10 cellular contexts compared by ENCODE assay signal in the genomic region with DNA sequence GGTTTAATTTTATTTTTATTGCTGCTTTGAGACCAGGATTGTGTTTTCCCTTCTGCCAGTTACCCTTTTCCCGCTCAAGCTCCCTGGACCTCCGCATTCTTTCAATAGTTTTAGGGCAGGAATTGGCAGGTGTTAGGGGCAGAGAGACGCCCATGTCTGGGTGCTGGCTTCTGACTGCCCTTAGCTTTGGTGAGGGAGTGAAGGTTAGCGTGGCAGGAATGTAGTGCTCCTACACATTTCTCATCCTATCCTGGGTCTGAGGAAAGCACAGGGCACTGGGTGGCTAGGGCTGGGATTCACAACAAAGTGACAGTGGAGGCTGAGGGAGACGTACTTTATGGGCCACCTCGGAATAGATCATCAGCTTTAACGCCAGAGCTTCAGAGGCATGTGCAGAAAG.
A peak's percentile ranks its signal among the peaks of the same experiment; 100 is the strongest.
DNase-seq lines count a peak whose midpoint lies in the region; ATAC-seq, FAIRE-seq and TF ChIP-seq lines count a peak whose summit lies in the region.
"Had no signal": no experiment of that assay in that cellular context is flagged by ENCODE, and none has a peak within 500 bp of the region (broad histone marks: within the 10 kb centered on the region; RNA-seq: fewer than 3 reads in every experiment).

No MANE protein-coding gene starts in this region.

- intact Hi-C loops in left ventricle myocardium inferior (cut with micrococcal nuclease) (no loop called here), left ventricle myocardium superior (cut with micrococcal nuclease) (no loop called here)

- H3K9me3 Mint-ChIP-seq in nephron progenitor cell (no peaks in the 10 kb centered on the region), immature natural killer cell (no peaks in the 10 kb centered on the region)

- H3K4me1 ChIP-seq in left ventricle myocardium inferior (peaks cover 34% of the 10 kb centered on the region), esophagus (ENCODE audit: control insufficient read depth in 2 of 2, insufficient read depth in 2 of 2, low read length in 1 of 2) (peaks cover 0 to 4% of the 10 kb centered on the region in 2 donors)

- ATAC-seq in left ventricle myocardium superior (no peak), HG02763 (IDR thresholded peaks at IDR 0.05; ENCODE audit: unreplicated experiment) (no peak)
- ATAC-seq: activated CD4-positive, CD25-positive, alpha-beta regulatory T cell treated with anti-CD3 and anti-CD28 coated beads, Interleukin-2, amount 50 U/mL, for 24 hours had no signal

- no peaks in the 10 kb centered on the region for H3K27me3 ChIP-seq in left ventricle myocardium inferior (ENCODE audit: low read depth)
- H3K27me3 ChIP-seq in esophagus (ENCODE audit: control insufficient read depth in 1 of 2, insufficient read depth in 2 of 2, low read length in 2 of 2), result no peaks in the 10 kb centered on the region

- H3K4me3 ChIP-seq in left ventricle myocardium inferior (no peak overlapping the region), esophagus (ENCODE audit: low read depth in 1 of 2, low read length in 2 of 2) (no peak overlapping the region)

- H3K4me1 Mint-ChIP-seq in nephron progenitor cell (peaks cover 84% of the 10 kb centered on the region), immature natural killer cell (peaks cover 29 to 44% of the 10 kb centered on the region in 2 donors)

- H3K36me3 Mint-ChIP-seq in nephron progenitor cell (ENCODE audit: low read depth), result no peaks in the 10 kb centered on the region
- no peaks in the 10 kb centered on the region for H3K36me3 Mint-ChIP-seq in immature natural killer cell

- H3K27ac Mint-ChIP-seq in nephron progenitor cell (peak overlapping the region; percentile 99), immature natural killer cell (peak overlapping the region in 2 of 6 donors; percentile 2 to 6)

- DNase-seq in left ventricle myocardium inferior, result no peak
- no peak for DNase-seq in left ventricle myocardium superior
- DNase-seq in nephron progenitor cell, result peak; percentile 14
- peak; percentile 70 for DNase-seq in urothelium cell line (ENCODE audit: low spot score)
- no peak for DNase-seq in activated gamma-delta T cell (lab: John Stamatoyannopoulos, UW)
- DNase-seq in immature natural killer cell, result no peak
- DNase-seq: stimulated activated CD4-positive, alpha-beta T cell treated with anti-CD3 and anti-CD28 coated beads, Interleukin-2, amount 100 ng/mL, for 24 hours had no signal

- 68 to 81% methylated on average over 7 of the region's 7 CpGs for WGBS in esophagus, 2 donors

- no peaks in the 10 kb centered on the region for H3K9me3 ChIP-seq in left ventricle myocardium inferior (replicated peaks)
- peaks cover 0 to 3% of the 10 kb centered on the region in 2 donors for H3K9me3 ChIP-seq in esophagus (ENCODE audit: control insufficient read depth in 2 of 2, insufficient read depth in 1 of 2, low read depth in 1 of 2, low read length in 1 of 2)

- peak overlapping the region; percentile 68 for H3K4me3 Mint-ChIP-seq in nephron progenitor cell
- no peak overlapping the region for H3K4me3 Mint-ChIP-seq in immature natural killer cell

- TF ChIP-seq CTCF in left ventricle myocardium inferior (IDR thresholded peaks at IDR 0.05; ENCODE audit: borderline replicate concordance), result no peak
- TF ChIP-seq CTCF in nephron progenitor cell (IDR thresholded peaks at IDR 0.05), result no peak

- FAIRE-seq in urothelium cell line (lab: Jason Lieb, UNC), result peak; percentile 90

- peak overlapping the region; percentile 64 for H3K27ac ChIP-seq in left ventricle myocardium inferior (replicated peaks)
- peak overlapping the region; percentile 21 to 66 for H3K27ac ChIP-seq in esophagus (ENCODE audit: low read depth in 2 of 2, low read length in 1 of 2)

- H3K27me3 Mint-ChIP-seq in nephron progenitor cell (ENCODE audit: low read depth, poor library complexity) (peaks cover 4% of the 10 kb centered on the region), immature natural killer cell (ENCODE audit: low read depth in 3 of 3) (peaks cover 0 to 2% (median 0%) of the 10 kb centered on the region in 3 donors)

- H3K36me3 ChIP-seq in left ventricle myocardium inferior (no peaks in the 10 kb centered on the region), esophagus (ENCODE audit: control insufficient read depth in 2 of 2, insufficient read depth in 2 of 2, low read length in 1 of 2) (no peaks in the 10 kb centered on the region)

Comparison
In these comparisons a context has a peak if more than half of its experiments do, and no peak if none do; other contexts are left out.
1. DNase-seq: peak in nephron progenitor cell (single experiment) and urothelium cell line (single experiment); none in left ventricle myocardium inferior (single experiment), left ventricle myocardium superior (single experiment), activated gamma-delta T cell (single experiment) and immature natural killer cell (0 of 3).